10 cellular contexts compared by ENCODE assay signal in genomic region chr5:94140300-94140699, GRCh38.
"Had no signal": no experiment of that assay in that cellular context is flagged by ENCODE, and none has a peak within 500 bp of the region (broad histone marks: within the 10 kb centered on the region; RNA-seq: fewer than 3 reads in every experiment).

No MANE protein-coding gene starts in this region.

- H3K4me1 ChIP-seq: HAP-1 had no signal

- H3K27ac ChIP-seq: GM23248 had no signal

- H3K4me3 ChIP-seq: GM23248, HAP-1, K562 had no signal

- FAIRE-seq: HTR-8/SVneo, K562 had no signal

- H3K9ac ChIP-seq: GM23248 had no signal

- DNase-seq: GM23248, GOT3, H7, HFFc6, IMR-90, KG1 had no signal

- H3K36me3 ChIP-seq: HAP-1 had no signal

- ATAC-seq: HCT116, K562 had no signal

- H2AFZ ChIP-seq: GM23248 had no signal
